16 cellular contexts compared by ENCODE assay signal in the genomic region with DNA sequence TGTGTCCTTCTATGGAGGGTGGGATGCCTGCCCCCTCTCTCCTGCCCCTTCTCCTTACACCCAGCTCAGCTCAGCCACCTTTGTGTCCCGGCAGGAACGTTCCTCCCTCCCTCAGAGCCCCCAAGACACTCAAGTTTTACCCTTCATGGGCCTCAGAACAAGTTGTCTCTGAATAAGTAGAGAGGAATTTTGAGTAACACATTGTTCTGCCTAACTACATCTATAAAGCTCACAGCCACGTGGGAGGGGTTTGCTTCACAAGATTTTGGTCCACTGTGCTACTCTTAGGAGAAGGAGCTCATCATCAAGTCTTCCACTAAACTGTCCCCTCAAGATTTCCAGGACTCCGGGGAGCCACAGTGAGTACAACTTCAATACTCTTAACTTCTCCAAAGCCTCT. TPM values are rescaled to one million over a fixed set of nuclear protein-coding genes. Genes with fewer than 3 reads are reported as not detected.
A peak's percentile ranks its signal among the peaks of the same experiment; 100 is the strongest.
DNase-seq lines count a peak whose midpoint lies in the region; ATAC-seq and TF ChIP-seq lines count a peak whose summit lies in the region.
"Had no signal": no experiment of that assay in that cellular context is flagged by ENCODE, and none has a peak within 500 bp of the region (broad histone marks: within the 10 kb centered on the region; RNA-seq: fewer than 3 reads in every experiment).

No MANE protein-coding gene starts in this region.

- H3K27me3 ChIP-seq in Loucy (ENCODE audit: insufficient read depth, low read length, poor library complexity, severe bottlenecking) = no peaks in the 10 kb centered on the region
- H3K27me3 ChIP-seq in osteoblast (ENCODE audit: insufficient read depth, low read length) = no peaks in the 10 kb centered on the region

- H3K4me2 ChIP-seq in Loucy (ENCODE audit: low read depth, low read length, poor library complexity, severe bottlenecking) (no peak overlapping the region), osteoblast (ENCODE audit: insufficient read depth, low read length) (peak overlapping the region; percentile 23)

- H4K20me1 ChIP-seq in Loucy (ENCODE audit: insufficient read depth, low read length, poor library complexity, severe bottlenecking) = no peaks in the 10 kb centered on the region
- H4K20me1 ChIP-seq in osteoblast (ENCODE audit: insufficient read depth, low read length) = no peaks in the 10 kb centered on the region

- peaks cover 6% of the 10 kb centered on the region; the same call in 1 of the 2 replicates for H3F3A ChIP-seq in Loucy (ENCODE audit: low read depth)

- TF ChIP-seq CTCF in Loucy (conservative IDR thresholded peaks at IDR 0.05; ENCODE audit: low read length) = no peak
- no peak for TF ChIP-seq CTCF in fibroblast of the aortic adventitia (IDR thresholded peaks at IDR 0.05; ENCODE audit: insufficient read depth, low read length)
- TF ChIP-seq CTCF in osteoblast (IDR thresholded peaks at IDR 0.05; ENCODE audit: extremely low read depth, low read depth, low read length) = no peak

- intact Hi-C loops in posterior cingulate gyrus (cut with DNase I) = no loop called here

- H3K27ac ChIP-seq in osteoblast (ENCODE audit: low read depth, low read length) = no peak overlapping the region
- H3K27ac ChIP-seq: C4-2B had no signal

- H3K36me3 ChIP-seq in Loucy (ENCODE audit: insufficient read depth, low read length) (no peaks in the 10 kb centered on the region), osteoblast (ENCODE audit: insufficient read depth, low read length) (no peaks in the 10 kb centered on the region)

- H3K9ac ChIP-seq in Loucy (ENCODE audit: low read depth, low read length, poor library complexity, severe bottlenecking) = peak overlapping the region; percentile 48

- peaks cover 38% of the 10 kb centered on the region for H3K4me1 ChIP-seq in Loucy (ENCODE audit: insufficient read depth, low read length, poor library complexity, severe bottlenecking)
- peaks cover 6% of the 10 kb centered on the region for H3K4me1 ChIP-seq in osteoblast (ENCODE audit: insufficient read depth, low read length)

- H3K79me2 ChIP-seq in Loucy (ENCODE audit: insufficient read depth, low read length) = no peaks in the 10 kb centered on the region
- H3K79me2 ChIP-seq in osteoblast (ENCODE audit: insufficient read depth, low read length) = no peaks in the 10 kb centered on the region

- no peak overlapping the region for H3K4me3 ChIP-seq in Loucy (ENCODE audit: low read length, poor library complexity, severe bottlenecking)
- no peak overlapping the region for H3K4me3 ChIP-seq in fibroblast of the aortic adventitia (ENCODE audit: low read depth, low read length)
- H3K4me3 ChIP-seq in osteoblast (ENCODE audit: insufficient read depth, low read length) = no peak overlapping the region

- H3K9me2 ChIP-seq in Loucy (replicated peaks; ENCODE audit: low read depth, low read length) = no peaks in the 10 kb centered on the region

- ATAC-seq in GM21723 (IDR thresholded peaks at IDR 0.05; ENCODE audit: unreplicated experiment) = no peak

- DNase-seq in AG08396 (ENCODE audit: low spot score) (peak; percentile 32), fibroblast of the aortic adventitia (ENCODE audit: low read depth) (peak; percentile 37), osteoblast (ENCODE audit: insufficient read length, low spot score, missing footprints) (peak; percentile 88), posterior cingulate gyrus (no peak), NCI-H2227 treated with DMSO at 0.1 percent for 48 hours (lab: John Stamatoyannopoulos, UW) (no peak)
- DNase-seq in stimulated activated CD4-positive, alpha-beta T cell treated with anti-CD3 and anti-CD28 coated beads, Interleukin-1b, Interleukin-23, amount 100 ng/mL, for 48 hours = no peak
- DNase-seq: DMS 273 treated with DMSO at 0.1 percent for 48 hours, Karpas-422, NCI-H1105 treated with DMSO at 0.1 percent for 48 hours, NCI-H1694 treated with DMSO at 0.1 percent for 48 hours, NCI-H526 treated with DMSO at 0.1 percent for 48 hours, SHP77 had no signal

- H3K9me3 ChIP-seq in Loucy (ENCODE audit: insufficient read depth, low read depth, low read length) = no peaks in the 10 kb centered on the region
- no peaks in the 10 kb centered on the region for H3K9me3 ChIP-seq in osteoblast (ENCODE audit: low read depth, low read length)

- peak overlapping the region; percentile 25 for H2AFZ ChIP-seq in Loucy (ENCODE audit: low read length)
- H2AFZ ChIP-seq in osteoblast (ENCODE audit: low read length) = peak overlapping the region; percentile 66

RNA-seq across cellular contexts. Expression of gene ZNF32, which starts 51.6 kb away (rescaled TPM):
- total RNA-seq in fibroblast of the aortic adventitia (ENCODE audit: low replicate concordance) (40.2 and 65.3 TPM in 2 replicates), osteoblast (34.7 and 36.2 TPM in 2 replicates)
- total RNA-seq: A172 had no signal

Comparison
In these comparisons a context has a peak if more than half of its experiments do, and no peak if none do; other contexts are left out.
1. DNase-seq: peak in AG08396 (single experiment), fibroblast of the aortic adventitia (single experiment) and osteoblast (single experiment); none in stimulated activated CD4-positive, alpha-beta T cell treated with anti-CD3 and anti-CD28 coated beads, Interleukin-1b, Interleukin-23, amount 100 ng/mL, for 48 hours (single experiment), posterior cingulate gyrus (0 of 10) and NCI-H2227 treated with DMSO at 0.1 percent for 48 hours (single experiment).